ENCODE assay signal across 26 cellular contexts in genomic region chr11:35586216-35586615, GRCh38. TPM values are rescaled to one million over a fixed set of nuclear protein-coding genes. Genes with fewer than 3 reads are reported as not detected.
DNase-seq lines count a peak whose midpoint lies in the region; ATAC-seq, FAIRE-seq and TF ChIP-seq lines count a peak whose summit lies in the region.
"Had no signal": no experiment of that assay in that cellular context is flagged by ENCODE, and none has a peak within 500 bp of the region (broad histone marks: within the 10 kb centered on the region; RNA-seq: fewer than 3 reads in every experiment).

No MANE protein-coding gene starts in this region.

- no peak overlapping the region for H2AFZ ChIP-seq in keratinocyte (ENCODE audit: control insufficient read depth, low read length)

- H3K9me1 ChIP-seq in keratinocyte (ENCODE audit: control insufficient read depth, extremely low read depth, insufficient read depth, low read length) = no peaks in the 10 kb centered on the region

- no peak overlapping the region for H3K27ac ChIP-seq in keratinocyte (ENCODE audit: control insufficient read depth, insufficient read depth, low read length)
- H3K27ac ChIP-seq: BLaER1 had no signal

- H3K4me1 ChIP-seq in keratinocyte (ENCODE audit: control insufficient read depth, extremely low read depth, insufficient read depth, low read length) = peaks cover 51% of the 10 kb centered on the region
- H3K4me1 ChIP-seq: BE2C, BLaER1 had no signal

- no peaks in the 10 kb centered on the region for H3K36me3 ChIP-seq in keratinocyte (ENCODE audit: control insufficient read depth in 2 of 2, extremely low read depth in 1 of 2, insufficient read depth in 2 of 2, low read length in 2 of 2)
- H3K36me3 ChIP-seq: BE2C, BLaER1 had no signal

- no peak for TF ChIP-seq CTCF in keratinocyte (optimal IDR thresholded peaks at IDR 0.05 in 1 of 3, IDR thresholded peaks at IDR 0.05 in 1 of 3, conservative IDR thresholded peaks at IDR 0.05 in 1 of 3; ENCODE audit: extremely low read depth in 1 of 3, insufficient read depth in 2 of 3, low read length in 3 of 3)

- no peaks in the 10 kb centered on the region for H4K20me1 ChIP-seq in keratinocyte (ENCODE audit: control insufficient read depth, extremely low read depth, insufficient read depth, low read length)
- H4K20me1 ChIP-seq: BLaER1 had no signal

- DNase-seq in keratinocyte (ENCODE audit: low read depth, low spot score) (no peak), sciatic nerve (ENCODE audit: low spot score) (no peak), NCI-H1048 (lab: John Stamatoyannopoulos, UW) (no peak)
- DNase-seq: 8988T; ACHN; BE2C; C1 segment of cervical spinal cord; CD4-positive, alpha-beta memory T cell; CD4-positive, CD25-positive, alpha-beta regulatory T cell; CD8-positive, alpha-beta memory T cell; COR-L47; DMS 273 treated with DMSO at 0.1 percent for 48 hours; DMS153; DMS53; DMS79; DND-41; EL; GDM1 had no signal

- no peaks in the 10 kb centered on the region for H3K79me2 ChIP-seq in keratinocyte (ENCODE audit: control insufficient read depth, insufficient read depth, low read length)

- no peaks in the 10 kb centered on the region for H3K9me3 ChIP-seq in keratinocyte (ENCODE audit: control insufficient read depth, low read depth, low read length)
- H3K9me3 ChIP-seq: BE2C, BLaER1 had no signal

- FAIRE-seq in keratinocyte (lab: Jason Lieb, UNC) = peak; percentile 49
- FAIRE-seq: A204.1, GM12878, GM12892, GM18507 had no signal

- peak; percentile 74 for ATAC-seq in sciatic nerve
- ATAC-seq in HG03135 (IDR thresholded peaks at IDR 0.05; ENCODE audit: unreplicated experiment) = no peak
- no peak for ATAC-seq in GM21381 (IDR thresholded peaks at IDR 0.05; ENCODE audit: unreplicated experiment)
- ATAC-seq: GM12878 had no signal

- dilution Hi-C loops in keratinocyte (cut with MboI; ENCODE audit: extremely low pct_ligation_motif_present, low sequenced_read_pairs) = no loop called here

- H3K4me3 ChIP-seq in keratinocyte (ENCODE audit: control insufficient read depth in 2 of 3, extremely low read depth in 1 of 3, insufficient read depth in 2 of 3, low read depth in 1 of 3, low read length in 3 of 3) = no peak overlapping the region
- H3K4me3 ChIP-seq: BLaER1, GM12878 had no signal

- H3K9ac ChIP-seq in keratinocyte (ENCODE audit: control insufficient read depth, extremely low read depth, insufficient read depth, low read length) = no peak overlapping the region
- H3K9ac ChIP-seq: BLaER1 had no signal

- no peaks in the 10 kb centered on the region for H3K27me3 ChIP-seq in keratinocyte (ENCODE audit: control insufficient read depth, extremely low read depth, insufficient read depth, low read length)
- H3K27me3 ChIP-seq: BE2C, BLaER1 had no signal

- H3K4me2 ChIP-seq in keratinocyte (ENCODE audit: control insufficient read depth, extremely low read depth, insufficient read depth, low read depth, low read length) = peak overlapping the region; percentile 46
- H3K4me2 ChIP-seq: BLaER1 had no signal

- intact Hi-C loops in sciatic nerve (cut with DNase I) = no loop called here

RNA-seq across cellular contexts. Expression of gene FJX1, which starts 32.0 kb away (rescaled TPM):
- 19.0 to 25.3 TPM (median 19.7 TPM) in 3 replicates for polyA plus RNA-seq in keratinocyte
- polyA plus RNA-seq in keratinocyte (2011; ENCODE audit: low read depth) = 12.6 TPM
- 8.5 and 17.4 TPM in 2 replicates for polyA plus RNA-seq in keratinocyte (2011; cell fraction: cytosol; rRNA removed)
- polyA plus RNA-seq in keratinocyte (2011; cell fraction: nucleus; rRNA removed) = 26.3 and 34.6 TPM in 2 replicates
- polyA plus RNA-seq in keratinocyte (2012; ENCODE audit: low replicate concordance) = 30.7 and 61.7 TPM in 2 replicates
- 8.9 to 30.3 TPM (median 10.4 TPM) in 3 replicates for polyA minus RNA-seq in keratinocyte
- 61.8 TPM for polyA minus RNA-seq in keratinocyte (2011; cell fraction: cytosol; rRNA and poly(A)+ RNA removed)
- polyA minus RNA-seq in keratinocyte (2011; cell fraction: nucleus; rRNA and poly(A)+ RNA removed) = 28.4 and 32.3 TPM in 2 replicates
- 3.9 TPM for total RNA-seq in sciatic nerve
- total RNA-seq: CD4-positive, alpha-beta memory T cell; CD4-positive, CD25-positive, alpha-beta regulatory T cell had no signal
- polyA plus RNA-seq: CD14-positive monocyte; CD4-positive, CD25-positive, alpha-beta regulatory T cell; CD8-positive, alpha-beta memory T cell had no signal
